1 cellular context compared by ENCODE assay signal in the genomic region with DNA sequence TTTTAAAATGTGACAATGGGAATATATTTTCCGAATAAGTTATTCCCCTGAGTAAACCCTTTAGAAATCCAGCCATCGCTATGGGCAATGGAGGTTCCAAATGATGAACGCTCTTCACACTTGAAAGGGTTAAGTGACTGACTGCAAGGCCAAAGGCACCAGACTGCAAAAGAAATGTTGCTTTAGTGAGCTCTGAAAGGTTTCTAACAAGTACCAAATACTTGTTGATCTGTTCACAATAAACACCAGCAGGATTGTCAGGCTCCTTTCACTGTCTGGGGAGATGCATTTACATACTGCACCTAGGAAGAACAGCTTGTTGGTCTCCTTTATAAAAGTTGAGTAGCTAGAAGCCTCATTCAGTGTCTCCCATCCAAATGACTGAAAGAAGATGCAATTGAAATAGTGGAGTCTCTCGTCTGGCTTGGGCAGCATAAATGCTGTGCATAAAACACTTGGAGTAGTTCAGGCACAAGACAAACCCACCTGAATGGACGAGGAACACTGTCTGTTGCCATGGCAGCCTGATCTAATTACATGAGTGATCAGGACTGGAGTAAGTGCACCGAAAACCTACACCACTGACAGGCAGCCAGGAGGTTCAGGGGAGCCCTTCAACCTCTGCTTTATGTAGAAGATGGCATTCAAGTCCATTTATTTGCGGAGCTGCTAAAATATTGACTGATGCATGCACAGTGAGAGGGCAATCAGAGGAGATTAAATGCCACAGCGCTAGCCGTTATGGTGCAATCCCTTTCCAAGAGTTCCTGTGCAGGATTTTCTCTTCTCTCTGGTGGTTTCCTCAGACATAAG.
TF ChIP-seq lines count a peak whose summit lies in the region.

No MANE protein-coding gene starts in this region.

TF ChIP-seq in H1, 55 proteins besides CTCF, POLR2A, EP300 and RAD21:
- TF ChIP-seq SIN3A (conservative IDR thresholded peaks at IDR 0.05 in 1 of 2, IDR thresholded peaks at IDR 0.05 in 1 of 2; ENCODE audit: low read depth in 1 of 2, low read length in 2 of 2): no peak
